ENCODE assay signal across 1 cellular context in genomic region chr10:69123306-69123746, GRCh38.
TF ChIP-seq lines count a peak whose summit lies in the region.

No MANE protein-coding gene starts in this region.

TF ChIP-seq in H1, 55 proteins besides CTCF, POLR2A, EP300 and RAD21 (continued from another document):
- TF ChIP-seq BCL11A (IDR thresholded peaks at IDR 0.05; ENCODE audit: low read depth in 2 of 2, low read length in 2 of 2) (no peak), HDAC2 (IDR thresholded peaks at IDR 0.05; ENCODE audit: borderline replicate concordance in 1 of 2, low read depth in 2 of 2, low read length in 2 of 2) (no peak), ASH2L (IDR thresholded peaks at IDR 0.05; ENCODE audit: low read length) (no peak), SIX5 (IDR thresholded peaks at IDR 0.05; ENCODE audit: low read depth, low read length) (no peak), RNF2 (IDR thresholded peaks at IDR 0.05; ENCODE audit: borderline replicate concordance, low read depth, low read length, missing control alignments, poor library complexity, severe bottlenecking) (no peak), SRF (IDR thresholded peaks at IDR 0.05; ENCODE audit: low read depth, low read length) (no peak), FOSL1 (IDR thresholded peaks at IDR 0.05; ENCODE audit: insufficient read depth, low read depth, low read length) (no peak), CHD7 (IDR thresholded peaks at IDR 0.05; ENCODE audit: insufficient replicate concordance, low read length) (no peak), ATF2 (IDR thresholded peaks at IDR 0.05; ENCODE audit: low read length) (no peak), JUND (IDR thresholded peaks at IDR 0.05; ENCODE audit: low read length) (no peak), POLR2AphosphoS5 (IDR thresholded peaks at IDR 0.05; ENCODE audit: low read depth, low read length) (peak; percentile 56), ATF3 (IDR thresholded peaks at IDR 0.05; ENCODE audit: insufficient read depth, low read depth, low read length) (no peak), SIN3A (conservative IDR thresholded peaks at IDR 0.05 in 1 of 2, IDR thresholded peaks at IDR 0.05 in 1 of 2; ENCODE audit: low read depth in 1 of 2, low read length in 2 of 2) (0 out of 4 replicates have a peak, but pooled peaks of 1 of the 2 experiments have one; percentile 3), ZNF274 (IDR thresholded peaks at IDR 0.05; ENCODE audit: borderline replicate concordance, extremely low read depth, low read length) (no peak), RBBP5 (IDR thresholded peaks at IDR 0.05; ENCODE audit: borderline replicate concordance, low read depth, low read length) (no peak), TCF12 (IDR thresholded peaks at IDR 0.05; ENCODE audit: low read depth, low read length) (no peak), CHD1 (IDR thresholded peaks at IDR 0.05; ENCODE audit: low read depth, low read length) (no peak), KDM5A (IDR thresholded peaks at IDR 0.05; ENCODE audit: low read length) (no peak), TAF1 (IDR thresholded peaks at IDR 0.05; ENCODE audit: low read depth, low read length) (peak; percentile 73)
- TF ChIP-seq, protein P1, sequence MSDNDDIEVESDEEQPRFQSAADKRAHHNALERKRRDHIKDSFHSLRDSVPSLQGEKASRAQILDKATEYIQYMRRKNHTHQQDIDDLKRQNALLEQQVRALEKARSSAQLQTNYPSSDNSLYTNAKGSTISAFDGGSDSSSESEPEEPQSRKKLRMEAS (IDR thresholded peaks at IDR 0.05): no peak
